In the genomic region with DNA sequence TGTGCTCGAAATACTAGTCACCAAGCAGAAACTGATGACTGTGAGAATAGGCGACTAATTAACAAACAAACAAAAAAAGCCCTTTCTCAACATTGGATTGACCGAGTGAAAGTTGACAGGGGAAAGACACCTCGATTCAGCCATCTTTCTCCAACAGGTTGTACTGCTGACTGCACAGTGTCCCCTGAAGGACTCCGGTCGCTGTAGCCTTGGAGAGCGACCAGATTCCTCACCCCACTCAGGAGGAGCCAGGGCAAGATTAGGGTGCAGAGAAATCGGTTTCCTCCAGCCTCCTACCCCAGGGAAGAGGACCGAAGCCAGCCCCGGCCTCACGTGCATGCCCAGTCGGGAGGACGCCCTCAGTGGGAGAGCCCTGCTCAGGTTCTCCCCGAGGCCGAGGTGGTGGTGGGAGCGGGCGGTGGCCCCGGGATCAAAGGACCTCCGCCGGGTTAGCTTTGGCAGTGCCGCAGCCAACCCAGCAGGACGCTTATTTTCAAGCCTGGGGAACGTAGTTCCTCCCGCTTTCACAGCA, we compare ENCODE assay signal across 1 cellular context.
TF ChIP-seq lines count a peak whose summit lies in the region.

No MANE protein-coding gene starts in this region.

TF ChIP-seq in HepG2, 621 proteins besides CTCF, POLR2A, EP300 and RAD21 (continued from another document and continues in another):
- TF ChIP-seq, protein P1, sequence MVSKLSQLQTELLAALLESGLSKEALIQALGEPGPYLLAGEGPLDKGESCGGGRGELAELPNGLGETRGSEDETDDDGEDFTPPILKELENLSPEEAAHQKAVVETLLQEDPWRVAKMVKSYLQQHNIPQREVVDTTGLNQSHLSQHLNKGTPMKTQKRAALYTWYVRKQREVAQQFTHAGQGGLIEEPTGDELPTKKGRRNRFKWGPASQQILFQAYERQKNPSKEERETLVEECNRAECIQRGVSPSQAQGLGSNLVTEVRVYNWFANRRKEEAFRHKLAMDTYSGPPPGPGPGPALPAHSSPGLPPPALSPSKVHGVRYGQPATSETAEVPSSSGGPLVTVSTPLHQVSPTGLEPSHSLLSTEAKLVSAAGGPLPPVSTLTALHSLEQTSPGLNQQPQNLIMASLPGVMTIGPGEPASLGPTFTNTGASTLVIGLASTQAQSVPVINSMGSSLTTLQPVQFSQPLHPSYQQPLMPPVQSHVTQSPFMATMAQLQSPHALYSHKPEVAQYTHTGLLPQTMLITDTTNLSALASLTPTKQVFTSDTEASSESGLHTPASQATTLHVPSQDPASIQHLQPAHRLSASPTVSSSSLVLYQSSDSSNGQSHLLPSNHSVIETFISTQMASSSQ (IDR thresholded peaks at IDR 0.05; ENCODE audit: low read depth) = no peak
- TF ChIP-seq, protein P1 (CRISPR knock-in tag; IDR thresholded peaks at IDR 0.05; ENCODE audit: borderline replicate concordance) = no peak
- TF ChIP-seq NR2F6 (IDR thresholded peaks at IDR 0.05) (no peak), NR2F6 (CRISPR knock-in tag; IDR thresholded peaks at IDR 0.05) (no peak), REL (CRISPR knock-in tag; conservative IDR thresholded peaks at IDR 0.05) (no peak), ZNF549 (CRISPR knock-in tag; IDR thresholded peaks at IDR 0.05) (no peak), SMARCC2 (IDR thresholded peaks at IDR 0.05) (no peak), MZF1 (CRISPR knock-in tag; IDR thresholded peaks at IDR 0.05; ENCODE audit: borderline replicate concordance) (no peak), ATF7 (IDR thresholded peaks at IDR 0.05) (no peak), ATF7 (CRISPR knock-in tag; IDR thresholded peaks at IDR 0.05) (no peak), HOXA7 (CRISPR knock-in tag; IDR thresholded peaks at IDR 0.05) (no peak), SIN3A (IDR thresholded peaks at IDR 0.05; ENCODE audit: borderline replicate concordance, low read depth, low read length) (no peak), KLF16 (CRISPR knock-in tag; IDR thresholded peaks at IDR 0.05) (no peak; a peak in 1 of 4 replicates), ZFP36L2 (CRISPR knock-in tag; IDR thresholded peaks at IDR 0.05) (no peak), ELF4 (CRISPR knock-in tag; IDR thresholded peaks at IDR 0.05; ENCODE audit: borderline replicate concordance) (no peak), ZBTB21 (CRISPR knock-in tag; IDR thresholded peaks at IDR 0.05) (no peak), KDM4B (CRISPR knock-in tag; IDR thresholded peaks at IDR 0.05) (no peak), ZNF773 (CRISPR knock-in tag; IDR thresholded peaks at IDR 0.05; ENCODE audit: borderline replicate concordance) (no peak), ZSCAN21 (CRISPR knock-in tag; IDR thresholded peaks at IDR 0.05; ENCODE audit: borderline replicate concordance) (no peak), TAF1 (CRISPR knock-in tag; IDR thresholded peaks at IDR 0.05) (no peak; the same call in 1 of the 2 replicates), ZNF543 (CRISPR knock-in tag; IDR thresholded peaks at IDR 0.05) (no peak), HES4 (CRISPR knock-in tag; IDR thresholded peaks at IDR 0.05; ENCODE audit: borderline replicate concordance) (no peak; the same call in 1 of the 2 replicates), ZFP90 (CRISPR knock-in tag; IDR thresholded peaks at IDR 0.05; ENCODE audit: borderline replicate concordance) (no peak), NR2F2 (IDR thresholded peaks at IDR 0.05; ENCODE audit: borderline replicate concordance, low read depth) (no peak), MATR3 (CRISPR knock-in tag; IDR thresholded peaks at IDR 0.05) (no peak), CHD2 (IDR thresholded peaks at IDR 0.05; ENCODE audit: low read depth, low read length) (no peak), NR2C2 (CRISPR knock-in tag; IDR thresholded peaks at IDR 0.05; ENCODE audit: borderline replicate concordance) (no peak), NAIF1 (CRISPR knock-in tag; IDR thresholded peaks at IDR 0.05; ENCODE audit: borderline replicate concordance) (no peak), ZNF354B (CRISPR knock-in tag; IDR thresholded peaks at IDR 0.05) (no peak), ZNF382 (CRISPR knock-in tag; IDR thresholded peaks at IDR 0.05; ENCODE audit: borderline replicate concordance) (no peak), ESRRA (CRISPR knock-in tag; IDR thresholded peaks at IDR 0.05; ENCODE audit: low read depth) (no peak), ZFY (CRISPR knock-in tag; IDR thresholded peaks at IDR 0.05) (no peak), SSRP1 (CRISPR knock-in tag; IDR thresholded peaks at IDR 0.05) (no peak), MIXL1 (CRISPR knock-in tag; IDR thresholded peaks at IDR 0.05) (0 out of 2 replicates have a peak, but pooled peaks have one; percentile 14), JUNB (CRISPR knock-in tag; IDR thresholded peaks at IDR 0.05; ENCODE audit: borderline replicate concordance) (no peak), U2AF2 (IDR thresholded peaks at IDR 0.05; ENCODE audit: low read depth, low read length) (no peak), ZNF292 (CRISPR knock-in tag; IDR thresholded peaks at IDR 0.05; ENCODE audit: borderline replicate concordance, low read depth) (no peak), EEA1 (CRISPR knock-in tag; IDR thresholded peaks at IDR 0.05; ENCODE audit: borderline replicate concordance) (0 out of 2 replicates have a peak, but pooled peaks have one; percentile 11), ARHGAP35 (CRISPR knock-in tag; IDR thresholded peaks at IDR 0.05; ENCODE audit: borderline replicate concordance) (no peak), EHMT2 (IDR thresholded peaks at IDR 0.05; ENCODE audit: borderline replicate concordance, low read depth, low read length) (no peak), TMF1 (CRISPR knock-in tag; IDR thresholded peaks at IDR 0.05; ENCODE audit: low read depth) (no peak)
- TF ChIP-seq, protein P2, sequence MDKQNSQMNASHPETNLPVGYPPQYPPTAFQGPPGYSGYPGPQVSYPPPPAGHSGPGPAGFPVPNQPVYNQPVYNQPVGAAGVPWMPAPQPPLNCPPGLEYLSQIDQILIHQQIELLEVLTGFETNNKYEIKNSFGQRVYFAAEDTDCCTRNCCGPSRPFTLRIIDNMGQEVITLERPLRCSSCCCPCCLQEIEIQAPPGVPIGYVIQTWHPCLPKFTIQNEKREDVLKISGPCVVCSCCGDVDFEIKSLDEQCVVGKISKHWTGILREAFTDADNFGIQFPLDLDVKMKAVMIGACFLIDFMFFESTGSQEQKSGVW (CRISPR knock-in tag; IDR thresholded peaks at IDR 0.05; ENCODE audit: borderline replicate concordance) = no peak
- TF ChIP-seq, protein P3, sequence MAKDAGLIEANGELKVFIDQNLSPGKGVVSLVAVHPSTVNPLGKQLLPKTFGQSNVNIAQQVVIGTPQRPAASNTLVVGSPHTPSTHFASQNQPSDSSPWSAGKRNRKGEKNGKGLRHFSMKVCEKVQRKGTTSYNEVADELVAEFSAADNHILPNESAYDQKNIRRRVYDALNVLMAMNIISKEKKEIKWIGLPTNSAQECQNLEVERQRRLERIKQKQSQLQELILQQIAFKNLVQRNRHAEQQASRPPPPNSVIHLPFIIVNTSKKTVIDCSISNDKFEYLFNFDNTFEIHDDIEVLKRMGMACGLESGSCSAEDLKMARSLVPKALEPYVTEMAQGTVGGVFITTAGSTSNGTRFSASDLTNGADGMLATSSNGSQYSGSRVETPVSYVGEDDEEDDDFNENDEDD (CRISPR knock-in tag; IDR thresholded peaks at IDR 0.05; ENCODE audit: borderline replicate concordance) = no peak
- TF ChIP-seq, protein P4, sequence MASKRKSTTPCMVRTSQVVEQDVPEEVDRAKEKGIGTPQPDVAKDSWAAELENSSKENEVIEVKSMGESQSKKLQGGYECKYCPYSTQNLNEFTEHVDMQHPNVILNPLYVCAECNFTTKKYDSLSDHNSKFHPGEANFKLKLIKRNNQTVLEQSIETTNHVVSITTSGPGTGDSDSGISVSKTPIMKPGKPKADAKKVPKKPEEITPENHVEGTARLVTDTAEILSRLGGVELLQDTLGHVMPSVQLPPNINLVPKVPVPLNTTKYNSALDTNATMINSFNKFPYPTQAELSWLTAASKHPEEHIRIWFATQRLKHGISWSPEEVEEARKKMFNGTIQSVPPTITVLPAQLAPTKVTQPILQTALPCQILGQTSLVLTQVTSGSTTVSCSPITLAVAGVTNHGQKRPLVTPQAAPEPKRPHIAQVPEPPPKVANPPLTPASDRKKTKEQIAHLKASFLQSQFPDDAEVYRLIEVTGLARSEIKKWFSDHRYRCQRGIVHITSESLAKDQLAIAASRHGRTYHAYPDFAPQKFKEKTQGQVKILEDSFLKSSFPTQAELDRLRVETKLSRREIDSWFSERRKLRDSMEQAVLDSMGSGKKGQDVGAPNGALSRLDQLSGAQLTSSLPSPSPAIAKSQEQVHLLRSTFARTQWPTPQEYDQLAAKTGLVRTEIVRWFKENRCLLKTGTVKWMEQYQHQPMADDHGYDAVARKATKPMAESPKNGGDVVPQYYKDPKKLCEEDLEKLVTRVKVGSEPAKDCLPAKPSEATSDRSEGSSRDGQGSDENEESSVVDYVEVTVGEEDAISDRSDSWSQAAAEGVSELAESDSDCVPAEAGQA (IDR thresholded peaks at IDR 0.05; ENCODE audit: low read depth) = no peak
- TF ChIP-seq, protein P4 (CRISPR knock-in tag; IDR thresholded peaks at IDR 0.05; ENCODE audit: borderline replicate concordance) = no peak
- TF ChIP-seq, protein P5, sequence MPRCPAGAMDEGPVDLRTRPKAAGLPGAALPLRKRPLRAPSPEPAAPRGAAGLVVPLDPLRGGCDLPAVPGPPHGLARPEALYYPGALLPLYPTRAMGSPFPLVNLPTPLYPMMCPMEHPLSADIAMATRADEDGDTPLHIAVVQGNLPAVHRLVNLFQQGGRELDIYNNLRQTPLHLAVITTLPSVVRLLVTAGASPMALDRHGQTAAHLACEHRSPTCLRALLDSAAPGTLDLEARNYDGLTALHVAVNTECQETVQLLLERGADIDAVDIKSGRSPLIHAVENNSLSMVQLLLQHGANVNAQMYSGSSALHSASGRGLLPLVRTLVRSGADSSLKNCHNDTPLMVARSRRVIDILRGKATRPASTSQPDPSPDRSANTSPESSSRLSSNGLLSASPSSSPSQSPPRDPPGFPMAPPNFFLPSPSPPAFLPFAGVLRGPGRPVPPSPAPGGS (CRISPR knock-in tag; IDR thresholded peaks at IDR 0.05) = no peak
- TF ChIP-seq, protein P6, sequence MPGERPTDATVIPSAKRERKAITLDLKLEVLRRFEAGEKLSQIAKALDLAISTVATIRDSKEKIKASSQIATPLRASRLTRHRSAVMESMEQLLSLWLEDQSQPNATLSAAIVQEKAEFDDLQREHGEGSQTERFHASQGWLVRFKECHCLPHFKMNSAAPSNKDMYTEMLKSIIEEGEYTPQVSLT (CRISPR knock-in tag; IDR thresholded peaks at IDR 0.05; ENCODE audit: borderline replicate concordance, low read depth) = no peak
- TF ChIP-seq, protein P7, sequence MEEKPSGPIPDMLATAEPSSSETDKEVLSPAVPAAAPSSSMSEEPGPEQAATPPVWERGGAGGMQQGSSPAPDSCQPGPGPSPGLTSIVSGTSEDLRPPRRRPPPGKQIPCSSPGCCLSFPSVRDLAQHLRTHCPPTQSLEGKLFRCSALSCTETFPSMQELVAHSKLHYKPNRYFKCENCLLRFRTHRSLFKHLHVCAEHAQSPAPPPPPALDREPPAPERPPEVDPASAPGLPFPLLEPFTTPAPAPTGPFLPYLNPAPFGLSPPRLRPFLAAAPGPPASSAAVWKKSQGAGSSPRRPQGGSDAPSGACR (CRISPR knock-in tag; IDR thresholded peaks at IDR 0.05) = no peak
- TF ChIP-seq, protein P8, sequence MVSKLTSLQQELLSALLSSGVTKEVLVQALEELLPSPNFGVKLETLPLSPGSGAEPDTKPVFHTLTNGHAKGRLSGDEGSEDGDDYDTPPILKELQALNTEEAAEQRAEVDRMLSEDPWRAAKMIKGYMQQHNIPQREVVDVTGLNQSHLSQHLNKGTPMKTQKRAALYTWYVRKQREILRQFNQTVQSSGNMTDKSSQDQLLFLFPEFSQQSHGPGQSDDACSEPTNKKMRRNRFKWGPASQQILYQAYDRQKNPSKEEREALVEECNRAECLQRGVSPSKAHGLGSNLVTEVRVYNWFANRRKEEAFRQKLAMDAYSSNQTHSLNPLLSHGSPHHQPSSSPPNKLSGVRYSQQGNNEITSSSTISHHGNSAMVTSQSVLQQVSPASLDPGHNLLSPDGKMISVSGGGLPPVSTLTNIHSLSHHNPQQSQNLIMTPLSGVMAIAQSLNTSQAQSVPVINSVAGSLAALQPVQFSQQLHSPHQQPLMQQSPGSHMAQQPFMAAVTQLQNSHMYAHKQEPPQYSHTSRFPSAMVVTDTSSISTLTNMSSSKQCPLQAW (CRISPR knock-in tag; IDR thresholded peaks at IDR 0.05) = 0 out of 2 replicates have a peak, but pooled peaks have one; percentile 6
